Comparison of ENCODE assay signal across 18 cellular contexts in the genomic region with DNA sequence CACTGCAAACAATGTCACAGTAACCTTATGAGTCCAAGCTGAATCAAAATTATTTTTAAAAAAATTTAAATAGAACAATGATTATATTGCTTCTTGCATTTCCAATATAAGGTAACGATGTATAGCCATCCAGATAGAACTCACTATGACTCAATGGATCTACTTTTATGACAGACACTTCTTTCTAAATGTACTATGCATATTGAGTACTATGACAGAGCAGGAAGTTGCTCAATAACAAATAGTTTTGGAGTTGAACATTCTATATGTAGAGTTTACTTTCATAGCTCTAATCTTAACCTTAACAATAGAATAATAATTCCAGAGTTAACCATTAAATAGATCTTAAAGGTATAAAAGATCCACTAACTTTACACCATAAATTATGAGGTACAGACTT. TPM values are rescaled to one million over a fixed set of nuclear protein-coding genes. Genes with fewer than 3 reads are reported as not detected.
DNase-seq lines count a peak whose midpoint lies in the region; ATAC-seq, FAIRE-seq and TF ChIP-seq lines count a peak whose summit lies in the region.
"Had no signal": no experiment of that assay in that cellular context is flagged by ENCODE, and none has a peak within 500 bp of the region (broad histone marks: within the 10 kb centered on the region; RNA-seq: fewer than 3 reads in every experiment).

No MANE protein-coding gene starts in this region.

- H3K27me3 ChIP-seq in breast epithelium (no peaks in the 10 kb centered on the region), foreskin keratinocyte (no peaks in the 10 kb centered on the region), tibial nerve (no peaks in the 10 kb centered on the region)
- H3K27me3 ChIP-seq: BLaER1 treated with 17β-estradiol and CSF1 and Interleukin-3, amounts not matched to agents 10 nM and 100 nM had no signal

- POLR2A ChIA-PET in MCF 10A (lab: Yijun Ruan, JAX), result no interaction called here

- no peaks in the 10 kb centered on the region for H3K4me1 Mint-ChIP-seq in MCF 10A (ENCODE audit: insufficient read depth, unreplicated experiment)
- H3K4me1 Mint-ChIP-seq: B cell, IgD-negative memory B cell had no signal

- no peak overlapping the region for H3K27ac Mint-ChIP-seq in MCF 10A (ENCODE audit: low read depth, unreplicated experiment)
- H3K27ac Mint-ChIP-seq: B cell; CD8-positive, alpha-beta T cell; IgD-negative memory B cell had no signal

- H3K9me3 Mint-ChIP-seq in MCF 10A (ENCODE audit: unreplicated experiment), result no peaks in the 10 kb centered on the region

- CTCF ChIA-PET in MCF 10A (lab: Yijun Ruan, JAX), result no interaction called here

- no peak overlapping the region for H3K4me3 Mint-ChIP-seq in MCF 10A (ENCODE audit: unreplicated experiment)
- H3K4me3 Mint-ChIP-seq: B cell; CD8-positive, alpha-beta T cell; IgD-negative memory B cell had no signal

- H3K36me3 Mint-ChIP-seq in MCF 10A (ENCODE audit: insufficient read depth, unreplicated experiment), result no peaks in the 10 kb centered on the region
- H3K36me3 Mint-ChIP-seq: CD8-positive, alpha-beta T cell; IgD-negative memory B cell had no signal

- TF ChIP-seq EP300 in tibial nerve (IDR thresholded peaks at IDR 0.05), result no peak

- WGBS in tibial nerve, 2 donors, result 46 to 60% methylated on average over 1 of the region's 1 CpG

- TF ChIP-seq POLR2A in breast epithelium (IDR thresholded peaks at IDR 0.05), result no peak
- TF ChIP-seq POLR2A in tibial nerve (IDR thresholded peaks at IDR 0.05), result no peak

- H3K36me3 ChIP-seq in breast epithelium, result no peaks in the 10 kb centered on the region
- no peaks in the 10 kb centered on the region for H3K36me3 ChIP-seq in tibial nerve
- H3K36me3 ChIP-seq: BLaER1 treated with 17β-estradiol and CSF1 and Interleukin-3, amounts not matched to agents 10 nM and 100 nM; HAP-1 had no signal

- H3K27ac ChIP-seq in breast epithelium, result no peak overlapping the region
- no peak overlapping the region for H3K27ac ChIP-seq in foreskin keratinocyte
- H3K27ac ChIP-seq in tibial nerve, result no peak overlapping the region
- H3K27ac ChIP-seq: 22Rv1; BLaER1 treated with 17β-estradiol and CSF1 and Interleukin-3, amounts not matched to agents 10 nM and 100 nM; GM23248 had no signal

- H3K4me1 ChIP-seq in breast epithelium, result no peaks in the 10 kb centered on the region
- no peaks in the 10 kb centered on the region for H3K4me1 ChIP-seq in foreskin keratinocyte
- no peaks in the 10 kb centered on the region for H3K4me1 ChIP-seq in tibial nerve
- H3K4me1 ChIP-seq: BLaER1 treated with 17β-estradiol and CSF1 and Interleukin-3, amounts not matched to agents 10 nM and 100 nM; HAP-1 had no signal

- no peaks in the 10 kb centered on the region for H3K27me3 Mint-ChIP-seq in MCF 10A (ENCODE audit: insufficient read depth, unreplicated experiment)
- H3K27me3 Mint-ChIP-seq: B cell, IgD-negative memory B cell had no signal

- intact Hi-C loops in MCF 10A (cut with micrococcal nuclease) (no loop called here), breast epithelium (cut with DNase I; ENCODE audit: low total_unique reads) (no loop called here)

- BruUV-seq in MCF 10A (replicated peaks; lab: Mats Ljungman, UMichigan), result no TSS peak

- peak; percentile 57 for FAIRE-seq in colon (lab: Jason Lieb, UNC)
- FAIRE-seq: HepG2 had no signal

- H3K4me3 ChIP-seq in breast epithelium (no peak overlapping the region), tibial nerve (no peak overlapping the region)
- H3K4me3 ChIP-seq: BLaER1 treated with 17β-estradiol and CSF1 and Interleukin-3, amounts not matched to agents 10 nM and 100 nM; GM23248; HAP-1 had no signal

- no peak for ATAC-seq in foreskin keratinocyte
- no peak for ATAC-seq in GM21360 (IDR thresholded peaks at IDR 0.05; ENCODE audit: unreplicated experiment)
- ATAC-seq: CD8-positive, alpha-beta T cell; HepG2 had no signal

- TF ChIP-seq CTCF in MCF 10A (IDR thresholded peaks at IDR 0.05; ENCODE audit: unreplicated experiment) (no peak), breast epithelium (IDR thresholded peaks at IDR 0.05) (no peak), foreskin keratinocyte (conservative IDR thresholded peaks at IDR 0.05) (no peak), tibial nerve (IDR thresholded peaks at IDR 0.05) (no peak)

- H3K9me3 ChIP-seq in breast epithelium, result no peaks in the 10 kb centered on the region
- H3K9me3 ChIP-seq in tibial nerve, result no peaks in the 10 kb centered on the region
- H3K9me3 ChIP-seq: BLaER1 treated with 17β-estradiol and CSF1 and Interleukin-3, amounts not matched to agents 10 nM and 100 nM; HAP-1 had no signal

- DNase-seq in MCF 10A (ENCODE audit: unreplicated experiment) (peak; percentile 21), breast epithelium (ENCODE audit: low spot score in 2 of 2) (no peak), foreskin keratinocyte (peak; percentile 13 to 40), tibial nerve (ENCODE audit: low spot score in 2 of 2) (no peak)
- no peak for DNase-seq in activated T-cell treated with anti-CD3 and anti-CD28 coated beads, Interleukin-2, amount 50 U/mL, for 48 hours
- DNase-seq: Calu3; CD8-positive, alpha-beta T cell; DMS79 treated with DMSO at 0.1 percent for 48 hours; GF-D8; GM23248 had no signal

RNA-seq across cellular contexts. Expression of a gene that starts 46.7 kb away (rescaled TPM):
- total RNA-seq in MCF 10A (2022) (3.9 and 9.5 TPM in 2 replicates), breast epithelium (1 to 10 TPM; 4.6 to 7.5 (median 5.9) TPM), foreskin keratinocyte (3.8 and 4.0 TPM in 2 replicates), tibial nerve (1 to 10 TPM; 3.0 to 8.0 (median 5.5) TPM)
- polyA plus RNA-seq in foreskin keratinocyte, result 0.95 and 1.4 TPM in 2 replicates

Comparison
In these comparisons a context has a peak if more than half of its experiments do, and no peak if none do; other contexts are left out.
1. DNase-seq: peak in MCF 10A (single experiment) and foreskin keratinocyte (2 of 2); none in breast epithelium (0 of 2), tibial nerve (0 of 2) and activated T-cell treated with anti-CD3 and anti-CD28 coated beads, Interleukin-2, amount 50 U/mL, for 48 hours (0 of 2).